Comparison of ENCODE assay signal across 19 cellular contexts in the genomic region with DNA sequence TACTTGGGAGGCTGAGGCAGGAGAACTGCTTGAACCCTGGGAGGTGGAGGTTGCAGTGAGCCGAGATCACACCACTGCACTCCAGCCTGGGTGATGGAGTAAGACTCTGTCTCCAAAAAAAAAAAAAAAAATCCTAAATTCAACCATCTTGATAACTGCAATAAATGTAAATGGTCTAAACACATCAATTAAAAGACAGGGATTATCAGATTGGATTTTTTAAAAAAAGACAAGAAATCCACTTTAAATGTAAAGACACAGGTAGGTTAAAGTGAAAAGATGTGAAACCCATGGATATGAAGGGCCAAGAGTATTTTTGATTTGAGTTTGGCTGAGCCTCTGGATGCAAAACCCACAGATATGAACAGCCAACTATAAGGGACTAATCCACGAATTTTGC.
"Had no signal": no experiment of that assay in that cellular context is flagged by ENCODE, and none has a peak within 500 bp of the region (broad histone marks: within the 10 kb centered on the region; RNA-seq: fewer than 3 reads in every experiment).

No MANE protein-coding gene starts in this region.

- H3K4me1 ChIP-seq: foreskin keratinocyte, left ventricle myocardium inferior, lower lobe of right lung, sigmoid colon, testis, tibial nerve had no signal

- H3K9me3 ChIP-seq: testis had no signal

- H3K27me3 ChIP-seq: foreskin keratinocyte, sigmoid colon, testis, tibial nerve had no signal

- H3K27ac ChIP-seq: foreskin keratinocyte, left ventricle myocardium inferior, lower lobe of right lung, sigmoid colon, skin epidermis, testis, tibial nerve had no signal

- H3K4me3 ChIP-seq: left ventricle myocardium inferior, lower lobe of right lung, sigmoid colon, skin epidermis, testis, tibial nerve had no signal

- ATAC-seq: effector memory CD8-positive, alpha-beta T cell; foreskin keratinocyte; left cardiac atrium; lower lobe of right lung; natural killer cell; stimulated activated naive B cell treated with anti-CD40 and anti-IgM and Interleukin-4, amounts not matched to agents 10 μg/mL and 1 μg/mL and 100 μg/mL, for 72 hours; stimulated activated naive CD8-positive, alpha-beta T cell treated with anti-CD3 and anti-CD28 coated beads, Interleukin-15, amount 100 ng/mL, for 72 hours had no signal

- DNase-seq: effector memory CD8-positive, alpha-beta T cell; erythroblast; foreskin keratinocyte; immature natural killer cell; kidney; left cardiac atrium; left ventricle myocardium inferior; lower lobe of right lung; natural killer cell; posterior cingulate gyrus; sigmoid colon; stimulated activated CD4-positive, alpha-beta T cell treated with anti-CD3 and anti-CD28 coated beads, Interleukin-2, amount 100 ng/mL, for 24 hours; stimulated activated CD4-positive, alpha-beta T cell treated with anti-CD3 and anti-CD28 coated beads, Interleukin-4, amount 100 ng/mL, for 4 hours; stimulated activated naive B cell treated with anti-CD40 and anti-IgM and Interleukin-4, amounts not matched to agents 10 μg/mL and 1 μg/mL and 100 μg/mL, for 72 hours; stimulated activated naive CD8-positive, alpha-beta T cell treated with anti-CD3 and anti-CD28 coated beads, Interleukin-15, amount 100 ng/mL, for 72 hours; testis had no signal

- FAIRE-seq: endothelial cell of umbilical vein had no signal
